In genomic region chr21:42097860-42098259, GRCh38 we compare ENCODE assay signal across 8 cellular contexts. TPM values are rescaled to one million over a fixed set of nuclear protein-coding genes. Genes with fewer than 3 reads are reported as not detected.
DNase-seq lines count a peak whose midpoint lies in the region; ATAC-seq and TF ChIP-seq lines count a peak whose summit lies in the region.

No MANE protein-coding gene starts in this region.

- H3K9ac ChIP-seq in trophoblast cell (ENCODE audit: low read length), result no peak overlapping the region

- no peak overlapping the region for H3K18ac ChIP-seq in trophoblast cell (ENCODE audit: low read length)

- peak; percentile 34 for ATAC-seq in activated CD8-positive, alpha-beta T cell treated with anti-CD3 and anti-CD28 coated beads for 36 hours
- ATAC-seq in activated CD8-positive, alpha-beta T cell treated with anti-CD3 and anti-CD28 coated beads, Interleukin-2, amount 10 ng/mL, durations not matched to agents 7 days and 5 days, result no peak
- ATAC-seq in CD4-positive, alpha-beta T cell (ENCODE audit: poor library complexity), result no peak
- ATAC-seq in HG02798 (IDR thresholded peaks at IDR 0.05; ENCODE audit: poor library complexity, unreplicated experiment), result no peak

- no peak overlapping the region for H2BK120ac ChIP-seq in trophoblast cell (ENCODE audit: insufficient read depth, low read length, poor library complexity)

- TF ChIP-seq CTCF in activated CD8-positive, alpha-beta T cell treated with anti-CD3 and anti-CD28 coated beads for 36 hours (IDR thresholded peaks at IDR 0.05), result no peak
- no peak for TF ChIP-seq CTCF in Peyer's patch (IDR thresholded peaks at IDR 0.05)
- no peak for TF ChIP-seq CTCF in esophagus squamous epithelium (IDR thresholded peaks at IDR 0.05)
- TF ChIP-seq CTCF in CD4-positive, alpha-beta T cell (IDR thresholded peaks at IDR 0.05), result no peak

- H3K4me3 Mint-ChIP-seq in activated CD8-positive, alpha-beta T cell treated with anti-CD3 and anti-CD28 coated beads for 36 hours, result no peak overlapping the region
- H3K4me3 Mint-ChIP-seq in activated CD8-positive, alpha-beta T cell treated with anti-CD3 and anti-CD28 coated beads, Interleukin-2, amount 10 ng/mL, durations not matched to agents 7 days and 5 days, result no peak overlapping the region
- H3K4me3 Mint-ChIP-seq in CD4-positive, alpha-beta T cell, result no peak overlapping the region

- no peak overlapping the region for H3K14ac ChIP-seq in trophoblast cell (ENCODE audit: low read length)

- no peak overlapping the region for H4K8ac ChIP-seq in trophoblast cell (ENCODE audit: low read depth, low read length)

- no peak overlapping the region for H2BK5ac ChIP-seq in trophoblast cell (ENCODE audit: low read depth, low read length, poor library complexity)

- H4K91ac ChIP-seq in trophoblast cell (ENCODE audit: low read depth, low read length), result no peak overlapping the region

- no peaks in the 10 kb centered on the region for H3K9me3 ChIP-seq in Peyer's patch
- H3K9me3 ChIP-seq in esophagus squamous epithelium, result no peaks in the 10 kb centered on the region
- H3K9me3 ChIP-seq in trophoblast cell (ENCODE audit: insufficient read depth, low read depth, low read length), result peaks cover 4% of the 10 kb centered on the region
- no peaks in the 10 kb centered on the region for H3K9me3 ChIP-seq in CD4-positive, alpha-beta T cell (ENCODE audit: control insufficient read depth, low read length)

- peak in 1 of 2 donors; percentile 9 for TF ChIP-seq POLR2A in Peyer's patch (IDR thresholded peaks at IDR 0.05)
- TF ChIP-seq POLR2A in esophagus squamous epithelium (IDR thresholded peaks at IDR 0.05), result no peak

- H3K27me3 ChIP-seq in Peyer's patch (no peaks in the 10 kb centered on the region), esophagus squamous epithelium (peaks cover 0 to 12% (median 0%) of the 10 kb centered on the region in 4 donors), trophoblast cell (ENCODE audit: insufficient read depth, low read length) (no peaks in the 10 kb centered on the region)
- H3K27me3 ChIP-seq in CD4-positive, alpha-beta T cell (ENCODE audit: control insufficient read depth, insufficient read depth, low read length), result no peaks in the 10 kb centered on the region

- no peaks in the 10 kb centered on the region for H3K79me2 ChIP-seq in trophoblast cell (ENCODE audit: control insufficient read depth, insufficient read depth, low read length, poor library complexity)

- no peaks in the 10 kb centered on the region for H3K36me3 Mint-ChIP-seq in activated CD8-positive, alpha-beta T cell treated with anti-CD3 and anti-CD28 coated beads for 36 hours (ENCODE audit: low read depth)
- H3K36me3 Mint-ChIP-seq in activated CD8-positive, alpha-beta T cell treated with anti-CD3 and anti-CD28 coated beads, Interleukin-2, amount 10 ng/mL, durations not matched to agents 7 days and 5 days (ENCODE audit: low read depth), result no peaks in the 10 kb centered on the region
- no peaks in the 10 kb centered on the region for H3K36me3 Mint-ChIP-seq in CD4-positive, alpha-beta T cell (ENCODE audit: low read depth)

- H3K27ac ChIP-seq in Peyer's patch, result peak overlapping the region in 3 of 4 donors; percentile 37 to 86 (median 73)
- peak overlapping the region; percentile 25 to 48 (median 38) for H3K27ac ChIP-seq in esophagus squamous epithelium
- H3K27ac ChIP-seq in trophoblast cell (ENCODE audit: low read depth, low read length), result no peak overlapping the region
- H3K27ac ChIP-seq in CD4-positive, alpha-beta T cell (ENCODE audit: low read depth, low read length), result no peak overlapping the region

- H3K4me1 ChIP-seq in Peyer's patch (peaks cover 0 to 34% (median 7%) of the 10 kb centered on the region in 4 donors), esophagus squamous epithelium (peaks cover 0 to 27% (median 13%) of the 10 kb centered on the region in 3 donors), trophoblast cell (ENCODE audit: control insufficient read depth in 1 of 2, insufficient read depth in 2 of 2, low read length in 2 of 2) (no peaks in the 10 kb centered on the region)

- H3K36me3 ChIP-seq in Peyer's patch, result no peaks in the 10 kb centered on the region
- H3K36me3 ChIP-seq in esophagus squamous epithelium, result no peaks in the 10 kb centered on the region
- H3K36me3 ChIP-seq in trophoblast cell (ENCODE audit: control insufficient read depth in 1 of 2, insufficient read depth in 2 of 2, low read length in 2 of 2), result no peaks in the 10 kb centered on the region

- H2BK12ac ChIP-seq in trophoblast cell (ENCODE audit: low read length), result no peak overlapping the region

- H3K27me3 Mint-ChIP-seq in activated CD8-positive, alpha-beta T cell treated with anti-CD3 and anti-CD28 coated beads for 36 hours, result no peaks in the 10 kb centered on the region
- H3K27me3 Mint-ChIP-seq in activated CD8-positive, alpha-beta T cell treated with anti-CD3 and anti-CD28 coated beads, Interleukin-2, amount 10 ng/mL, durations not matched to agents 7 days and 5 days (ENCODE audit: low read depth), result peaks cover 8% of the 10 kb centered on the region
- no peaks in the 10 kb centered on the region for H3K27me3 Mint-ChIP-seq in CD4-positive, alpha-beta T cell

- H3K4ac ChIP-seq in trophoblast cell (ENCODE audit: low read depth, low read length), result no peak overlapping the region

- POLR2A ChIA-PET in activated CD8-positive, alpha-beta T cell treated with anti-CD3 and anti-CD28 coated beads for 36 hours (lab: Charles Lee), result no interaction called here
- POLR2A ChIA-PET in activated CD8-positive, alpha-beta T cell treated with anti-CD3 and anti-CD28 coated beads, Interleukin-2, amount 10 ng/mL, durations not matched to agents 7 days and 5 days (lab: Charles Lee), result no interaction called here
- POLR2A ChIA-PET in CD4-positive, alpha-beta T cell (lab: Charles Lee), result interaction anchor here (0.8 kb wide), 1 partner anchor 88 kb away, joined by 3 read pairs; the partner anchor contains the start of gene ZBTB21

- no peaks in the 10 kb centered on the region for H3K4me1 Mint-ChIP-seq in activated CD8-positive, alpha-beta T cell treated with anti-CD3 and anti-CD28 coated beads for 36 hours (ENCODE audit: low read depth)
- peaks cover 8% of the 10 kb centered on the region for H3K4me1 Mint-ChIP-seq in activated CD8-positive, alpha-beta T cell treated with anti-CD3 and anti-CD28 coated beads, Interleukin-2, amount 10 ng/mL, durations not matched to agents 7 days and 5 days (ENCODE audit: low read depth)
- peaks cover 8% of the 10 kb centered on the region for H3K4me1 Mint-ChIP-seq in CD4-positive, alpha-beta T cell (ENCODE audit: low read depth)

- H2AK5ac ChIP-seq in trophoblast cell (ENCODE audit: low read length), result no peak overlapping the region

- DNase-seq in activated CD8-positive, alpha-beta T cell treated with anti-CD3 and anti-CD28 coated beads for 36 hours, result no peak
- DNase-seq in activated CD8-positive, alpha-beta T cell treated with anti-CD3 and anti-CD28 coated beads, Interleukin-2, amount 10 ng/mL, durations not matched to agents 7 days and 5 days, result no peak
- DNase-seq in Peyer's patch, result peak in 2 of 3 donors; percentile 63 to 85
- DNase-seq in esophagus squamous epithelium (lab: John Stamatoyannopoulos, UW), result no peak
- peak; percentile 40 to 53 for DNase-seq in trophoblast cell
- no peak for DNase-seq in CD4-positive, alpha-beta T cell
- DNase-seq in activated naive CD4-positive, alpha-beta T cell treated with Interleukin-2 at 50 U/mL for 16 hours, result no peak

- H2AFZ ChIP-seq in trophoblast cell (ENCODE audit: insufficient read depth, low read length, poor library complexity), result no peak overlapping the region

- intact Hi-C loops in activated CD8-positive, alpha-beta T cell treated with anti-CD3 and anti-CD28 coated beads for 36 hours (cut with micrococcal nuclease), result no loop called here
- intact Hi-C loops in esophagus squamous epithelium (cut with DNase I), result no loop called here
- intact Hi-C loops in CD4-positive, alpha-beta T cell (cut with DNase I, micrococcal nuclease), result no loop called here

- H3K79me1 ChIP-seq in trophoblast cell (ENCODE audit: low read length), result no peaks in the 10 kb centered on the region

- H3K23ac ChIP-seq in trophoblast cell (ENCODE audit: low read length), result no peak overlapping the region

- 2 to 10% methylated on average over 8 of the region's 8 CpGs for WGBS in esophagus squamous epithelium, 2 donors
- no CpG with 5 or more reads among the region's 8 CpGs for WGBS in trophoblast cell (ENCODE audit: extremely low coverage, insufficient coverage, insufficient read length)

- CTCF ChIA-PET in activated CD8-positive, alpha-beta T cell treated with anti-CD3 and anti-CD28 coated beads for 36 hours (lab: Charles Lee), result interaction anchor here (0.8 to 1.3 kb wide), 3 partner anchors 9 to 11 kb away, joined by 3 to 4 read pairs (median 3); no protein-coding TSS in a partner anchor
- CTCF ChIA-PET in activated CD8-positive, alpha-beta T cell treated with anti-CD3 and anti-CD28 coated beads, Interleukin-2, amount 10 ng/mL, durations not matched to agents 7 days and 5 days (lab: Charles Lee), result interaction anchor here (0.7 to 1.5 kb wide), 3 partner anchors 8 to 20 kb away, joined by 4 to 12 read pairs (median 6); no protein-coding TSS in a partner anchor
- CTCF ChIA-PET in CD4-positive, alpha-beta T cell (lab: Charles Lee), result interaction anchor here (1.0 kb wide), 1 partner anchor 10 kb away, joined by 4 read pairs; no protein-coding TSS in a partner anchor

- no peak overlapping the region for H3K4me2 ChIP-seq in trophoblast cell (ENCODE audit: low read length)

- H3K4me3 ChIP-seq in Peyer's patch (no peak overlapping the region), esophagus squamous epithelium (no peak overlapping the region), trophoblast cell (ENCODE audit: low read depth, low read length) (no peak overlapping the region)

- no peak overlapping the region for H3K27ac Mint-ChIP-seq in activated CD8-positive, alpha-beta T cell treated with anti-CD3 and anti-CD28 coated beads for 36 hours
- no peak overlapping the region for H3K27ac Mint-ChIP-seq in activated CD8-positive, alpha-beta T cell treated with anti-CD3 and anti-CD28 coated beads, Interleukin-2, amount 10 ng/mL, durations not matched to agents 7 days and 5 days
- no peak overlapping the region for H3K27ac Mint-ChIP-seq in CD4-positive, alpha-beta T cell

- no peak overlapping the region for H4K12ac ChIP-seq in trophoblast cell (ENCODE audit: low read depth, low read length)

- peaks cover 4% of the 10 kb centered on the region for H3K9me3 Mint-ChIP-seq in activated CD8-positive, alpha-beta T cell treated with anti-CD3 and anti-CD28 coated beads for 36 hours
- no peaks in the 10 kb centered on the region for H3K9me3 Mint-ChIP-seq in activated CD8-positive, alpha-beta T cell treated with anti-CD3 and anti-CD28 coated beads, Interleukin-2, amount 10 ng/mL, durations not matched to agents 7 days and 5 days (ENCODE audit: insufficient read depth)
- no peaks in the 10 kb centered on the region for H3K9me3 Mint-ChIP-seq in CD4-positive, alpha-beta T cell

RNA-seq across cellular contexts. Expression of gene UMODL1, which starts 26.7 kb away (rescaled TPM):
- total RNA-seq in activated CD8-positive, alpha-beta T cell treated with anti-CD3 and anti-CD28 coated beads for 36 hours, result not detected
- total RNA-seq in activated CD8-positive, alpha-beta T cell treated with anti-CD3 and anti-CD28 coated beads, Interleukin-2, amount 10 ng/mL, durations not matched to agents 7 days and 5 days, result not detected
- total RNA-seq in Peyer's patch (under 1 TPM in 3 of 4 donors, not detected in 1; 0.53 to 0.95 (median 0.83) TPM), esophagus squamous epithelium (not detected)
- not detected in 2 replicates for polyA plus RNA-seq in trophoblast cell (2013)
- total RNA-seq in CD4-positive, alpha-beta T cell, result under 1 TPM; 0.42 to 0.49 TPM

Comparison
In these comparisons a context has a peak if more than half of its experiments do, and no peak if none do; other contexts are left out.
1. DNase-seq: peak in Peyer's patch (2 of 3) and trophoblast cell (2 of 2); none in activated CD8-positive, alpha-beta T cell treated with anti-CD3 and anti-CD28 coated beads for 36 hours (single experiment), activated CD8-positive, alpha-beta T cell treated with anti-CD3 and anti-CD28 coated beads, Interleukin-2, amount 10 ng/mL, durations not matched to agents 7 days and 5 days (single experiment), esophagus squamous epithelium (single experiment), CD4-positive, alpha-beta T cell (0 of 10) and activated naive CD4-positive, alpha-beta T cell treated with Interleukin-2 at 50 U/mL for 16 hours (single experiment).
2. H3K27ac ChIP-seq: peak in Peyer's patch (3 of 4) and esophagus squamous epithelium (4 of 4); none in trophoblast cell (single experiment) and CD4-positive, alpha-beta T cell (single experiment).